ENCODE assay signal across 10 cellular contexts in genomic region chr11:63869686-63870085, GRCh38. TPM values are rescaled to one million over a fixed set of nuclear protein-coding genes. Genes with fewer than 3 reads are reported as not detected.
DNase-seq lines count a peak whose midpoint lies in the region; ATAC-seq, FAIRE-seq and TF ChIP-seq lines count a peak whose summit lies in the region.
"Had no signal": no experiment of that assay in that cellular context is flagged by ENCODE, and none has a peak within 500 bp of the region (broad histone marks: within the 10 kb centered on the region; RNA-seq: fewer than 3 reads in every experiment).

No MANE protein-coding gene starts in this region.

- H3K4me1 ChIP-seq in DND-41 (ENCODE audit: insufficient read depth, low read length) (peaks cover 22% of the 10 kb centered on the region), Peyer's patch (peaks cover 20 to 92% (median 32%) of the 10 kb centered on the region in 4 donors), ascending aorta (peaks cover 20 to 60% of the 10 kb centered on the region in 2 donors)

- ATAC-seq in DND-41 (ENCODE audit: insufficient read depth, low read depth): peak; percentile 84
- ATAC-seq: gastrocnemius medialis had no signal

- peaks cover 5% of the 10 kb centered on the region for H3K36me3 Mint-ChIP-seq in osteocyte (ENCODE audit: unreplicated experiment)

- H2AFZ ChIP-seq in DND-41 (ENCODE audit: low read depth, low read length): no peak overlapping the region

- no peaks in the 10 kb centered on the region for H3K27me3 Mint-ChIP-seq in osteocyte (ENCODE audit: unreplicated experiment)

- no peaks in the 10 kb centered on the region for H3K9me3 Mint-ChIP-seq in osteocyte (ENCODE audit: unreplicated experiment)

- peak; percentile 67 for DNase-seq in DND-41
- peak in 2 of 3 donors; percentile 70 to 90 for DNase-seq in Peyer's patch
- no peak for DNase-seq in ascending aorta (ENCODE audit: low spot score in 2 of 2)
- no peak for DNase-seq in osteocyte (ENCODE audit: extremely low spot score, unreplicated experiment)
- no peak for DNase-seq in erythroblast (lab: John Stamatoyannopoulos, UW)
- no peak for DNase-seq in HPDE6-E6E7 (ENCODE audit: extremely low spot score)
- no peak for DNase-seq in effector CD4-positive, alpha-beta T cell
- DNase-seq in H54 (ENCODE audit: insufficient read length, low spot score): no peak
- DNase-seq: gastrocnemius medialis, NCI-H1694 had no signal

- TF ChIP-seq CTCF in DND-41 (IDR thresholded peaks at IDR 0.05; ENCODE audit: borderline replicate concordance, extremely low read depth, low read length, poor library complexity, severe bottlenecking): no peak
- TF ChIP-seq CTCF in Peyer's patch (IDR thresholded peaks at IDR 0.05): no peak
- TF ChIP-seq CTCF in ascending aorta (IDR thresholded peaks at IDR 0.05): no peak
- TF ChIP-seq CTCF in osteocyte (IDR thresholded peaks at IDR 0.05): no peak

- H3K27ac ChIP-seq in DND-41 (ENCODE audit: low read length) (peak overlapping the region; percentile 33), Peyer's patch (peak overlapping the region; percentile 33 to 79 (median 51)), ascending aorta (peak overlapping the region; percentile 2 to 63)

- H3K27me3 ChIP-seq in DND-41 (ENCODE audit: insufficient read depth, low read length, poor library complexity) (no peaks in the 10 kb centered on the region), Peyer's patch (no peaks in the 10 kb centered on the region), ascending aorta (no peaks in the 10 kb centered on the region)
- H3K27me3 ChIP-seq: gastrocnemius medialis had no signal

- intact Hi-C loops in ascending aorta (cut with DNase I): no loop called here

- TF ChIP-seq POLR2A in Peyer's patch (IDR thresholded peaks at IDR 0.05): no peak
- TF ChIP-seq POLR2A in erythroblast (IDR thresholded peaks at IDR 0.05; ENCODE audit: low read length): no peak
- TF ChIP-seq POLR2A in H54 (IDR thresholded peaks at IDR 0.05; ENCODE audit: low read depth, low read length): no peak

- peaks cover 87% of the 10 kb centered on the region for H4K20me1 ChIP-seq in DND-41 (ENCODE audit: insufficient read depth, low read length)

- no peak overlapping the region for H3K9ac ChIP-seq in DND-41 (ENCODE audit: low read depth, low read length)

- H3K4me3 Mint-ChIP-seq in osteocyte (ENCODE audit: unreplicated experiment): no peak overlapping the region

- H3K4me2 ChIP-seq in DND-41 (ENCODE audit: insufficient read depth, low read length): no peak overlapping the region

- peaks cover 96% of the 10 kb centered on the region for H3K79me2 ChIP-seq in DND-41 (ENCODE audit: insufficient read depth, low read length)

- H3K4me3 ChIP-seq in DND-41 (ENCODE audit: low read depth in 1 of 2, low read length in 2 of 2) (no peak overlapping the region), Peyer's patch (no peak overlapping the region), ascending aorta (no peak overlapping the region)
- H3K4me3 ChIP-seq: gastrocnemius medialis had no signal

- FAIRE-seq in H54 (lab: Jason Lieb, UNC): no peak

- no peaks in the 10 kb centered on the region for H3K9me3 ChIP-seq in DND-41 (ENCODE audit: insufficient read depth, low read length, severe bottlenecking)
- H3K9me3 ChIP-seq in Peyer's patch: no peaks in the 10 kb centered on the region
- no peaks in the 10 kb centered on the region for H3K9me3 ChIP-seq in ascending aorta
- H3K9me3 ChIP-seq: gastrocnemius medialis had no signal

- peaks cover 61% of the 10 kb centered on the region for H3K4me1 Mint-ChIP-seq in osteocyte (ENCODE audit: unreplicated experiment)

- peak overlapping the region; percentile 55 for H3K27ac Mint-ChIP-seq in osteocyte (ENCODE audit: unreplicated experiment)

- H3K36me3 ChIP-seq in DND-41 (ENCODE audit: insufficient read depth, low read length) (peaks cover 40% of the 10 kb centered on the region), Peyer's patch (no peaks in the 10 kb centered on the region), ascending aorta (peaks cover 0 to 6% of the 10 kb centered on the region in 2 donors)
- H3K36me3 ChIP-seq: gastrocnemius medialis had no signal

RNA-seq across cellular contexts. Expression of gene MARK2, which starts 30.8 kb away (rescaled TPM):
- total RNA-seq in Peyer's patch (10 to 100 TPM; 34.7 to 82.9 (median 72.1) TPM), ascending aorta (45.7 TPM), osteocyte (31.8 and 33.4 TPM in 2 replicates)

RNA-seq across cellular contexts. Expression of gene RCOR2, which starts 47.3 kb away (rescaled TPM):
- under 1 TPM in 2 of 4 donors, not detected in 2; 0.57 to 0.67 TPM for total RNA-seq in Peyer's patch
- total RNA-seq in ascending aorta: not detected
- total RNA-seq in osteocyte: 2.5 and 2.6 TPM in 2 replicates

RNA-seq across cellular contexts. Expression of gene SPINDOC, which starts 56.4 kb away (rescaled TPM):
- total RNA-seq in Peyer's patch (10 to 100 TPM in 1 of 4 donors, 1 to 10 TPM in 3; 3.5 to 15.7 (median 6.4) TPM), ascending aorta (5.0 TPM), osteocyte (32.1 and 33.5 TPM in 2 replicates)

Comparison
In these comparisons a context has a peak if more than half of its experiments do, and no peak if none do; other contexts are left out.
1. DNase-seq: peak in DND-41 (single experiment) and Peyer's patch (2 of 3); none in ascending aorta (0 of 2), osteocyte (single experiment), erythroblast (0 of 2), HPDE6-E6E7 (single experiment), effector CD4-positive, alpha-beta T cell (single experiment) and H54 (single experiment).
2. Peak in every context shown above with its lines, with median percentiles within 50 percentile points of each other: H3K27ac ChIP-seq.